In genomic region chr11:82756765-82757650, GRCh38 we compare ENCODE assay signal across 2 cellular contexts.
TF ChIP-seq lines count a peak whose summit lies in the region.

No MANE protein-coding gene starts in this region.

TF ChIP-seq in GM12878, 131 proteins besides CTCF, POLR2A, EP300 and RAD21:
- TF ChIP-seq HDAC6 (IDR thresholded peaks at IDR 0.05; ENCODE audit: unreplicated experiment) (no peak), ESRRA (IDR thresholded peaks at IDR 0.05; ENCODE audit: low read length) (no peak), TBL1XR1 (IDR thresholded peaks at IDR 0.05; ENCODE audit: low read depth, low read length) (no peak), EGR1 (IDR thresholded peaks at IDR 0.05; ENCODE audit: borderline replicate concordance in 1 of 2, low read depth in 2 of 2, low read length in 2 of 2) (no peak), CREM (IDR thresholded peaks at IDR 0.05; ENCODE audit: low read depth) (no peak), BCL11A (IDR thresholded peaks at IDR 0.05; ENCODE audit: low read depth, low read length) (no peak), CEBPB (IDR thresholded peaks at IDR 0.05; ENCODE audit: borderline replicate concordance in 1 of 2, low read depth in 2 of 2, low read length in 2 of 2) (no peak), MYC (IDR thresholded peaks at IDR 0.05; ENCODE audit: insufficient read depth, insufficient read length, insufficient replicate concordance, low read length, severe bottlenecking) (no peak), TCF12 (IDR thresholded peaks at IDR 0.05; ENCODE audit: low read depth, low read length) (no peak), HCFC1 (IDR thresholded peaks at IDR 0.05; ENCODE audit: low read length) (no peak), MTA3 (IDR thresholded peaks at IDR 0.05; ENCODE audit: borderline replicate concordance, low read length) (no peak)
- TF ChIP-seq, protein P1, sequence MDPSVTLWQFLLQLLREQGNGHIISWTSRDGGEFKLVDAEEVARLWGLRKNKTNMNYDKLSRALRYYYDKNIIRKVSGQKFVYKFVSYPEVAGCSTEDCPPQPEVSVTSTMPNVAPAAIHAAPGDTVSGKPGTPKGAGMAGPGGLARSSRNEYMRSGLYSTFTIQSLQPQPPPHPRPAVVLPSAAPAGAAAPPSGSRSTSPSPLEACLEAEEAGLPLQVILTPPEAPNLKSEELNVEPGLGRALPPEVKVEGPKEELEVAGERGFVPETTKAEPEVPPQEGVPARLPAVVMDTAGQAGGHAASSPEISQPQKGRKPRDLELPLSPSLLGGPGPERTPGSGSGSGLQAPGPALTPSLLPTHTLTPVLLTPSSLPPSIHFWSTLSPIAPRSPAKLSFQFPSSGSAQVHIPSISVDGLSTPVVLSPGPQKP (IDR thresholded peaks at IDR 0.05; ENCODE audit: low read depth, low read length) = no peak
- TF ChIP-seq, protein P2, sequence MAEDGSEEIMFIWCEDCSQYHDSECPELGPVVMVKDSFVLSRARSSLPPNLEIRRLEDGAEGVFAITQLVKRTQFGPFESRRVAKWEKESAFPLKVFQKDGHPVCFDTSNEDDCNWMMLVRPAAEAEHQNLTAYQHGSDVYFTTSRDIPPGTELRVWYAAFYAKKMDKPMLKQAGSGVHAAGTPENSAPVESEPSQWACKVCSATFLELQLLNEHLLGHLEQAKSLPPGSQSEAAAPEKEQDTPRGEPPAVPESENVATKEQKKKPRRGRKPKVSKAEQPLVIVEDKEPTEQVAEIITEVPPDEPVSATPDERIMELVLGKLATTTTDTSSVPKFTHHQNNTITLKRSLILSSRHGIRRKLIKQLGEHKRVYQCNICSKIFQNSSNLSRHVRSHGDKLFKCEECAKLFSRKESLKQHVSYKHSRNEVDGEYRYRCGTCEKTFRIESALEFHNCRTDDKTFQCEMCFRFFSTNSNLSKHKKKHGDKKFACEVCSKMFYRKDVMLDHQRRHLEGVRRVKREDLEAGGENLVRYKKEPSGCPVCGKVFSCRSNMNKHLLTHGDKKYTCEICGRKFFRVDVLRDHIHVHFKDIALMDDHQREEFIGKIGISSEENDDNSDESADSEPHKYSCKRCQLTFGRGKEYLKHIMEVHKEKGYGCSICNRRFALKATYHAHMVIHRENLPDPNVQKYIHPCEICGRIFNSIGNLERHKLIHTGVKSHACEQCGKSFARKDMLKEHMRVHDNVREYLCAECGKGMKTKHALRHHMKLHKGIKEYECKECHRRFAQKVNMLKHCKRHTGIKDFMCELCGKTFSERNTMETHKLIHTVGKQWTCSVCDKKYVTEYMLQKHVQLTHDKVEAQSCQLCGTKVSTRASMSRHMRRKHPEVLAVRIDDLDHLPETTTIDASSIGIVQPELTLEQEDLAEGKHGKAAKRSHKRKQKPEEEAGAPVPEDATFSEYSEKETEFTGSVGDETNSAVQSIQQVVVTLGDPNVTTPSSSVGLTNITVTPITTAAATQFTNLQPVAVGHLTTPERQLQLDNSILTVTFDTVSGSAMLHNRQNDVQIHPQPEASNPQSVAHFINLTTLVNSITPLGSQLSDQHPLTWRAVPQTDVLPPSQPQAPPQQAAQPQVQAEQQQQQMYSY (CRISPR knock-in tag; IDR thresholded peaks at IDR 0.05) = no peak

TF ChIP-seq in neural cell, 6 proteins besides CTCF, POLR2A, EP300 and RAD21:
- TF ChIP-seq MXI1 (conservative IDR thresholded peaks at IDR 0.05; ENCODE audit: poor library complexity, severe bottlenecking) = no peak
- TF ChIP-seq, protein P3, sequence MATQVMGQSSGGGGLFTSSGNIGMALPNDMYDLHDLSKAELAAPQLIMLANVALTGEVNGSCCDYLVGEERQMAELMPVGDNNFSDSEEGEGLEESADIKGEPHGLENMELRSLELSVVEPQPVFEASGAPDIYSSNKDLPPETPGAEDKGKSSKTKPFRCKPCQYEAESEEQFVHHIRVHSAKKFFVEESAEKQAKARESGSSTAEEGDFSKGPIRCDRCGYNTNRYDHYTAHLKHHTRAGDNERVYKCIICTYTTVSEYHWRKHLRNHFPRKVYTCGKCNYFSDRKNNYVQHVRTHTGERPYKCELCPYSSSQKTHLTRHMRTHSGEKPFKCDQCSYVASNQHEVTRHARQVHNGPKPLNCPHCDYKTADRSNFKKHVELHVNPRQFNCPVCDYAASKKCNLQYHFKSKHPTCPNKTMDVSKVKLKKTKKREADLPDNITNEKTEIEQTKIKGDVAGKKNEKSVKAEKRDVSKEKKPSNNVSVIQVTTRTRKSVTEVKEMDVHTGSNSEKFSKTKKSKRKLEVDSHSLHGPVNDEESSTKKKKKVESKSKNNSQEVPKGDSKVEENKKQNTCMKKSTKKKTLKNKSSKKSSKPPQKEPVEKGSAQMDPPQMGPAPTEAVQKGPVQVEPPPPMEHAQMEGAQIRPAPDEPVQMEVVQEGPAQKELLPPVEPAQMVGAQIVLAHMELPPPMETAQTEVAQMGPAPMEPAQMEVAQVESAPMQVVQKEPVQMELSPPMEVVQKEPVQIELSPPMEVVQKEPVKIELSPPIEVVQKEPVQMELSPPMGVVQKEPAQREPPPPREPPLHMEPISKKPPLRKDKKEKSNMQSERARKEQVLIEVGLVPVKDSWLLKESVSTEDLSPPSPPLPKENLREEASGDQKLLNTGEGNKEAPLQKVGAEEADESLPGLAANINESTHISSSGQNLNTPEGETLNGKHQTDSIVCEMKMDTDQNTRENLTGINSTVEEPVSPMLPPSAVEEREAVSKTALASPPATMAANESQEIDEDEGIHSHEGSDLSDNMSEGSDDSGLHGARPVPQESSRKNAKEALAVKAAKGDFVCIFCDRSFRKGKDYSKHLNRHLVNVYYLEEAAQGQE (IDR thresholded peaks at IDR 0.05; ENCODE audit: borderline replicate concordance) = peak; percentile 57
